Comparison of ENCODE assay signal across 9 cellular contexts in genomic region chr2:74374509-74375205, GRCh38. TPM values are rescaled to one million over a fixed set of nuclear protein-coding genes. Genes with fewer than 3 reads are reported as not detected.
DNase-seq lines count a peak whose midpoint lies in the region; ATAC-seq and TF ChIP-seq lines count a peak whose summit lies in the region.
"Had no signal": no experiment of that assay in that cellular context is flagged by ENCODE, and none has a peak within 500 bp of the region (broad histone marks: within the 10 kb centered on the region; RNA-seq: fewer than 3 reads in every experiment).

No MANE protein-coding gene starts in this region.

- H3K27me3 Mint-ChIP-seq in CD14-positive monocyte (ENCODE audit: low read depth in 3 of 3) = no peaks in the 10 kb centered on the region
- no peaks in the 10 kb centered on the region for H3K27me3 Mint-ChIP-seq in activated T-helper 1 cell treated with anti-CD3 and anti-CD28 coated beads, Interleukin-12 subunit alpha, Interleukin-12 subunit beta, Interleukin-2, Interleukin-4 antibody, amounts not matched to agents 30 ng/mL and 10 ng/mL and 1 ng/mL, durations not matched to agents 14 hours and 24 hours and 36 hours (ENCODE audit: insufficient read depth)

- H3K4me1 ChIP-seq in Peyer's patch = peaks cover 0 to 23% (median 1%) of the 10 kb centered on the region in 4 donors
- H3K4me1 ChIP-seq: HAP-1 had no signal

- no peaks in the 10 kb centered on the region for H3K9me3 ChIP-seq in Peyer's patch
- H3K9me3 ChIP-seq: HAP-1 had no signal

- H3K9me3 Mint-ChIP-seq in CD14-positive monocyte = no peaks in the 10 kb centered on the region
- H3K9me3 Mint-ChIP-seq in activated T-helper 1 cell treated with anti-CD3 and anti-CD28 coated beads, Interleukin-12 subunit alpha, Interleukin-12 subunit beta, Interleukin-2, Interleukin-4 antibody, amounts not matched to agents 30 ng/mL and 10 ng/mL and 1 ng/mL, durations not matched to agents 14 hours and 24 hours and 36 hours = no peaks in the 10 kb centered on the region

- no peaks in the 10 kb centered on the region for H3K27me3 ChIP-seq in Peyer's patch

- DNase-seq in GM03348 (ENCODE audit: low spot score) (peak; percentile 44), Peyer's patch (peak in 2 of 3 donors; percentile 54 to 62), globus pallidus (ENCODE audit: low spot score) (peak; percentile 98), occipital lobe (lab: John Stamatoyannopoulos, UW) (peak; percentile 92), CD14-positive monocyte (ENCODE audit: low spot score) (no peak)
- no peak for DNase-seq in activated T-helper 1 cell treated with anti-CD3 and anti-CD28 coated beads, Interleukin-12 subunit alpha, Interleukin-12 subunit beta, Interleukin-2, Interleukin-4 antibody, amounts not matched to agents 30 ng/mL and 10 ng/mL and 1 ng/mL, durations not matched to agents 14 hours and 24 hours and 36 hours (ENCODE audit: low spot score)

- peak overlapping the region in 1 of 4 donors; percentile 8 for H3K27ac ChIP-seq in Peyer's patch

- H3K36me3 ChIP-seq in Peyer's patch = peaks cover 0 to 44% (median 0%) of the 10 kb centered on the region in 3 donors

- TF ChIP-seq CTCF in Peyer's patch (IDR thresholded peaks at IDR 0.05) (no peak), CD14-positive monocyte (IDR thresholded peaks at IDR 0.05) (no peak)

- peak overlapping the region in 1 of 4 donors; percentile 21 for H3K4me3 ChIP-seq in Peyer's patch
- H3K4me3 ChIP-seq: HAP-1 had no signal

- H3K36me3 Mint-ChIP-seq in CD14-positive monocyte = peaks cover 64 to 70% of the 10 kb centered on the region in 2 donors
- peaks cover 25% of the 10 kb centered on the region for H3K36me3 Mint-ChIP-seq in activated T-helper 1 cell treated with anti-CD3 and anti-CD28 coated beads, Interleukin-12 subunit alpha, Interleukin-12 subunit beta, Interleukin-2, Interleukin-4 antibody, amounts not matched to agents 30 ng/mL and 10 ng/mL and 1 ng/mL, durations not matched to agents 14 hours and 24 hours and 36 hours (ENCODE audit: low read depth)

- ATAC-seq in GM18505 (IDR thresholded peaks at IDR 0.05; ENCODE audit: unreplicated experiment) (no peak), HG03565 (IDR thresholded peaks at IDR 0.05; ENCODE audit: unreplicated experiment) (no peak)

- peaks cover 4% of the 10 kb centered on the region for H3K4me1 Mint-ChIP-seq in CD14-positive monocyte
- H3K4me1 Mint-ChIP-seq in activated T-helper 1 cell treated with anti-CD3 and anti-CD28 coated beads, Interleukin-12 subunit alpha, Interleukin-12 subunit beta, Interleukin-2, Interleukin-4 antibody, amounts not matched to agents 30 ng/mL and 10 ng/mL and 1 ng/mL, durations not matched to agents 14 hours and 24 hours and 36 hours (ENCODE audit: low read depth) = peaks cover 6% of the 10 kb centered on the region

- TF ChIP-seq POLR2A in Peyer's patch (IDR thresholded peaks at IDR 0.05) (no peak), GM18505 (IDR thresholded peaks at IDR 0.05; ENCODE audit: borderline replicate concordance, extremely low read depth, insufficient read depth, insufficient read length) (no peak)

- no peak overlapping the region for H3K4me3 Mint-ChIP-seq in CD14-positive monocyte
- H3K4me3 Mint-ChIP-seq in activated T-helper 1 cell treated with anti-CD3 and anti-CD28 coated beads, Interleukin-12 subunit alpha, Interleukin-12 subunit beta, Interleukin-2, Interleukin-4 antibody, amounts not matched to agents 30 ng/mL and 10 ng/mL and 1 ng/mL, durations not matched to agents 14 hours and 24 hours and 36 hours = no peak overlapping the region

- intact Hi-C loops in CD14-positive monocyte (cut with micrococcal nuclease) = no loop called here
- intact Hi-C loops in activated T-helper 1 cell treated with anti-CD3 and anti-CD28 coated beads, Interleukin-12 subunit alpha, Interleukin-12 subunit beta, Interleukin-2, Interleukin-4 antibody, amounts not matched to agents 30 ng/mL and 10 ng/mL and 1 ng/mL, durations not matched to agents 14 hours and 24 hours and 36 hours (cut with micrococcal nuclease) = no loop called here

- no peak overlapping the region for H3K27ac Mint-ChIP-seq in CD14-positive monocyte
- no peak overlapping the region for H3K27ac Mint-ChIP-seq in activated T-helper 1 cell treated with anti-CD3 and anti-CD28 coated beads, Interleukin-12 subunit alpha, Interleukin-12 subunit beta, Interleukin-2, Interleukin-4 antibody, amounts not matched to agents 30 ng/mL and 10 ng/mL and 1 ng/mL, durations not matched to agents 14 hours and 24 hours and 36 hours

RNA-seq across cellular contexts. Expression of gene DCTN1, which starts 5.5 kb away (rescaled TPM):
- total RNA-seq in Peyer's patch = 100 to 1,000 TPM in 3 of 4 donors, 10 to 100 TPM in 1; 85.3 to 191 (median 121) TPM
- 97.2 TPM for total RNA-seq in occipital lobe
- 10 to 100 TPM; 27.7 to 45.5 TPM for polyA plus RNA-seq in CD14-positive monocyte
- total RNA-seq in activated T-helper 1 cell treated with anti-CD3 and anti-CD28 coated beads, Interleukin-12 subunit alpha, Interleukin-12 subunit beta, Interleukin-2, Interleukin-4 antibody, amounts not matched to agents 30 ng/mL and 10 ng/mL and 1 ng/mL, durations not matched to agents 14 hours and 24 hours and 36 hours = 83.0 and 84.0 TPM in 2 replicates

RNA-seq across cellular contexts. Expression of gene SLC4A5, which starts 31.4 kb away (rescaled TPM):
- 10 to 100 TPM in 1 of 4 donors, 1 to 10 TPM in 3; 1.8 to 14.9 (median 4.9) TPM for total RNA-seq in Peyer's patch
- total RNA-seq in occipital lobe = 2.2 TPM
- polyA plus RNA-seq in CD14-positive monocyte = under 1 TPM in 1 of 2 donors, not detected in 1; 0.10 TPM
- 0.47 and 0.71 TPM in 2 replicates for total RNA-seq in activated T-helper 1 cell treated with anti-CD3 and anti-CD28 coated beads, Interleukin-12 subunit alpha, Interleukin-12 subunit beta, Interleukin-2, Interleukin-4 antibody, amounts not matched to agents 30 ng/mL and 10 ng/mL and 1 ng/mL, durations not matched to agents 14 hours and 24 hours and 36 hours

RNA-seq across cellular contexts. Expression of gene C2orf81, which starts 46.8 kb away (rescaled TPM):
- 1 to 10 TPM in 3 of 4 donors, under 1 TPM in 1; 0.94 to 3.3 (median 1.7) TPM for total RNA-seq in Peyer's patch
- 0.62 TPM for total RNA-seq in occipital lobe
- polyA plus RNA-seq in CD14-positive monocyte = 1 to 10 TPM; 1.2 to 1.7 TPM
- 1.9 and 2.4 TPM in 2 replicates for total RNA-seq in activated T-helper 1 cell treated with anti-CD3 and anti-CD28 coated beads, Interleukin-12 subunit alpha, Interleukin-12 subunit beta, Interleukin-2, Interleukin-4 antibody, amounts not matched to agents 30 ng/mL and 10 ng/mL and 1 ng/mL, durations not matched to agents 14 hours and 24 hours and 36 hours

RNA-seq across cellular contexts. Expression of gene WDR54, which starts 46.9 kb away (rescaled TPM):
- total RNA-seq in Peyer's patch (1 to 10 TPM in 3 of 4 donors, not detected in 1; 1.2 to 2.5 (median 2.3) TPM), occipital lobe (30.7 TPM)
- polyA plus RNA-seq in CD14-positive monocyte = 10 to 100 TPM in 1 of 2 donors, 1 to 10 TPM in 1; 7.9 to 11.7 TPM
- total RNA-seq in activated T-helper 1 cell treated with anti-CD3 and anti-CD28 coated beads, Interleukin-12 subunit alpha, Interleukin-12 subunit beta, Interleukin-2, Interleukin-4 antibody, amounts not matched to agents 30 ng/mL and 10 ng/mL and 1 ng/mL, durations not matched to agents 14 hours and 24 hours and 36 hours = 56.4 and 58.6 TPM in 2 replicates

Comparison
In these comparisons a context has a peak if more than half of its experiments do, and no peak if none do; other contexts are left out.
1. DNase-seq: peak in GM03348 (single experiment), Peyer's patch (2 of 3), globus pallidus (single experiment) and occipital lobe (single experiment); none in CD14-positive monocyte (single experiment) and activated T-helper 1 cell treated with anti-CD3 and anti-CD28 coated beads, Interleukin-12 subunit alpha, Interleukin-12 subunit beta, Interleukin-2, Interleukin-4 antibody, amounts not matched to agents 30 ng/mL and 10 ng/mL and 1 ng/mL, durations not matched to agents 14 hours and 24 hours and 36 hours (single experiment).